Comparison of ENCODE assay signal across 8 cellular contexts in the genomic region with DNA sequence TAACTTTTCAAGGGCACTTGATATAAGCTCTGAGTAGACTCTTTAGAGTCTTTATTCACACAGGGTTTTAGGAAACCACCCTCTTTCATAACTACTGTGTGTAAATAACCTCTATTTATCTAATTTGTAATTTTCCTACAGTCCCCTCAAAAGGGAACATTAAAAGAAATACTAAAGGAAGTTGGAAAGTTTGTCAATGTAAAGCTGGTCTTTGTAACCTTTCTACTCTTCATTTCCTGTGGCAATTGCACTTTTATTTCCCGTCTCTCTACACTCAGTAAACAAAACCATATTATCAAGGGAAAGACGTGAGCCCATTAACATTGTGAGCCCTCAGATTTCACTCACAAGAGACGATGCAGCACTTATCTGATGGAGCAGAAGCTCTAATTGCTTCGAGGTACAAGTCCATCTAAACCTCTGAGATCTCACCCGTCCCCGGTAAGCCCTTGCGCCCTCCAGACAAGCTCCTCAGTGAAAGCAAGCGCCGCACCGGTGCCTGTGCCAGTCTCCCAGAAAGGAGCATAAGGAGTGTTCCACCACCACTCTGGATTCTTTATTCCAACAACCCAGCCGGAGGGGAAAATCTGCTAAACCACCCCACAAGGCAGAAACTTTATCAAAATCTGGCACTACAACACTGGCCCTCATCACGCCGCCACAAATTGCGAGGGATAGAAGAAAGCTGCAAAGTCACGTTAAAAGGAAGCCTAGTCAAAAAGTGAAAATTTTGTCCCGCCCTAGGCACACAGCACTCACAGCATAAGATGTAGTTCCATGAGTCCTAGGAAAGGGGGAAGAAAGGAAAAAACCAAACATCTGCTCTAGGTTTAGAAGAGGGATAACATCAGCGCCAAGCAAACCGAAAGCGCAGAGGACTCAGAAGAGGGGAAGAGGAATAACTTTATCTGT. TPM values are rescaled to one million over a fixed set of nuclear protein-coding genes. Genes with fewer than 3 reads are reported as not detected.
DNase-seq lines count a peak whose midpoint lies in the region; ATAC-seq lines count a peak whose summit lies in the region.

No MANE protein-coding gene starts in this region.

- peaks cover 37 to 80% of the 10 kb centered on the region in 2 experiments for H3K27me3 ChIP-seq in mesenchymal stem cell (ENCODE audit: control insufficient read depth in 1 of 2, insufficient read depth in 1 of 2, low read length in 2 of 2)
- no peaks in the 10 kb centered on the region for H3K27me3 ChIP-seq in aorta (ENCODE audit: control insufficient read depth in 1 of 2, insufficient read depth in 2 of 2, low read length in 1 of 2)

- H3K27ac ChIP-seq in mesenchymal stem cell (ENCODE audit: low read length, poor library complexity, severe bottlenecking) (no peak overlapping the region), aorta (ENCODE audit: low read depth in 1 of 2, low read length in 2 of 2) (no peak overlapping the region)

- ATAC-seq in aorta (ENCODE audit: low FRiP score), result peak; percentile 39
- ATAC-seq in HG02981 (IDR thresholded peaks at IDR 0.05; ENCODE audit: unreplicated experiment), result no peak

- H4K8ac ChIP-seq in mesenchymal stem cell (ENCODE audit: low read length), result no peak overlapping the region

- no peak overlapping the region for H3K23ac ChIP-seq in mesenchymal stem cell (ENCODE audit: low read length in 2 of 2)

- H3K4ac ChIP-seq in mesenchymal stem cell (ENCODE audit: low read depth in 1 of 2, low read length in 2 of 2), result no peak overlapping the region

- H2AK5ac ChIP-seq in mesenchymal stem cell (ENCODE audit: low read length, severe bottlenecking), result no peak overlapping the region

- intact Hi-C loops in aorta (cut with DNase I), result no loop called here

- no peak overlapping the region for H2BK12ac ChIP-seq in mesenchymal stem cell (ENCODE audit: low read length in 2 of 2)

- in situ Hi-C loops in T47D (cut with HindIII; ENCODE audit: low pct_unique_long_range_greater_than_20kb, low sequenced_read_pairs), result no loop called here

- peaks cover 14% of the 10 kb centered on the region; the same call in 1 of the 2 replicates for H3K4me1 ChIP-seq in ES-I3 (ENCODE audit: insufficient read depth, low read length)
- peaks cover 16% of the 10 kb centered on the region for H3K4me1 ChIP-seq in mesenchymal stem cell (ENCODE audit: control insufficient read depth, insufficient read depth, low read depth, low read length)
- no peaks in the 10 kb centered on the region for H3K4me1 ChIP-seq in aorta (ENCODE audit: control insufficient read depth in 1 of 2, insufficient read depth in 2 of 2, low read length in 2 of 2)

- WGBS in mesenchymal stem cell, result 9% methylated on average over 16 of the region's 19 CpGs
- WGBS in aorta, 2 donors, result 8 to 11% methylated on average over 19 of the region's 19 CpGs

- H3K4me3 ChIP-seq in mesenchymal stem cell (ENCODE audit: insufficient read depth in 1 of 2, low read depth in 1 of 2, low read length in 2 of 2) (peak overlapping the region; percentile 57 to 87), aorta (ENCODE audit: low read length in 2 of 2) (peak overlapping the region; percentile 45 to 48)

- peak overlapping the region; percentile 94 for H3K4me2 ChIP-seq in mesenchymal stem cell (ENCODE audit: low read length, poor library complexity, severe bottlenecking)

- no peak overlapping the region for H2AFZ ChIP-seq in mesenchymal stem cell (ENCODE audit: low read depth, low read length)

- DNase-seq in LoVo (ENCODE audit: low spot score) (peak; percentile 19), T47D (ENCODE audit: low read depth in 1 of 2, low spot score in 1 of 2) (peak; percentile 1 to 53), mesenchymal stem cell (no peak), aorta (peak in 1 of 2 donors; percentile 76), NCI-H774 (lab: John Stamatoyannopoulos, UW) (no peak), NCI-H2227 (lab: John Stamatoyannopoulos, UW; ENCODE audit: unreplicated experiment) (no peak)

- no peak overlapping the region for H4K91ac ChIP-seq in mesenchymal stem cell (ENCODE audit: low read length)

- H2BK5ac ChIP-seq in mesenchymal stem cell (ENCODE audit: low read depth, low read length, poor library complexity, severe bottlenecking), result no peak overlapping the region

- peak overlapping the region; percentile 51; the same call in 1 of the 2 replicates for H3K9ac ChIP-seq in ES-I3 (ENCODE audit: low read depth, low read length)
- peak overlapping the region; percentile 80 for H3K9ac ChIP-seq in mesenchymal stem cell (ENCODE audit: low read length)

- H3K79me1 ChIP-seq in mesenchymal stem cell (replicated peaks; ENCODE audit: low read length, poor library complexity, severe bottlenecking), result no peaks in the 10 kb centered on the region

- H3K9me3 ChIP-seq in ES-I3 (ENCODE audit: control insufficient read depth, insufficient read depth, low read length) (no peaks in the 10 kb centered on the region), mesenchymal stem cell (ENCODE audit: control insufficient read depth, low read length) (no peaks in the 10 kb centered on the region), aorta (ENCODE audit: control insufficient read depth, low read length) (no peaks in the 10 kb centered on the region)

- no peak overlapping the region for H3K18ac ChIP-seq in mesenchymal stem cell (ENCODE audit: low read depth in 1 of 2, low read length in 2 of 2)

- H2BK15ac ChIP-seq in mesenchymal stem cell (ENCODE audit: low read depth, poor library complexity, severe bottlenecking), result no peak overlapping the region

- H2BK120ac ChIP-seq in mesenchymal stem cell (ENCODE audit: low read depth, low read length), result no peak overlapping the region

- no peaks in the 10 kb centered on the region for H3K36me3 ChIP-seq in ES-I3 (ENCODE audit: insufficient read depth, low read length)
- peaks cover 0 to 2% of the 10 kb centered on the region in 2 experiments for H3K36me3 ChIP-seq in mesenchymal stem cell (ENCODE audit: control insufficient read depth in 1 of 2, insufficient read depth in 2 of 2, low read depth in 1 of 2, low read length in 2 of 2)
- H3K36me3 ChIP-seq in aorta (ENCODE audit: control insufficient read depth in 1 of 2, insufficient read depth in 2 of 2, low read length in 1 of 2), result no peaks in the 10 kb centered on the region

- H3K14ac ChIP-seq in mesenchymal stem cell (ENCODE audit: low read length in 2 of 2), result peak overlapping the region in 1 of 2 experiments; percentile 28

RNA-seq across cellular contexts. Expression of a gene that starts 0.9 kb away (rescaled TPM):
- not detected for polyA plus RNA-seq in mesenchymal stem cell (2013, experiment 1 of 2)
- not detected for polyA plus RNA-seq in mesenchymal stem cell (2013, experiment 2 of 2)
- total RNA-seq in aorta, result 1 to 10 TPM; 1.1 to 2.2 TPM
- polyA plus RNA-seq in aorta, result 1 to 10 TPM in 1 of 2 donors, under 1 TPM in 1; 0.31 to 1.0 TPM

RNA-seq across cellular contexts. Expression of a gene that starts 30.5 kb away (rescaled TPM):
- polyA plus RNA-seq in mesenchymal stem cell (2013, experiment 1 of 2), result not detected
- not detected for polyA plus RNA-seq in mesenchymal stem cell (2013, experiment 2 of 2)
- 10 to 100 TPM in 1 of 2 donors, 1 to 10 TPM in 1; 9.8 to 13.4 TPM for total RNA-seq in aorta
- 1 to 10 TPM; 1.5 to 2.3 TPM for polyA plus RNA-seq in aorta

RNA-seq across cellular contexts. Expression of a gene that starts 36.2 kb away (rescaled TPM):
- polyA plus RNA-seq in mesenchymal stem cell (2013, experiment 1 of 2), result 0.07 TPM
- polyA plus RNA-seq in mesenchymal stem cell (2013, experiment 2 of 2), result not detected
- 1 to 10 TPM; 7.7 to 9.8 TPM for total RNA-seq in aorta
- 1 to 10 TPM in 1 of 2 donors, not detected in 1; 7.7 TPM for polyA plus RNA-seq in aorta

RNA-seq across cellular contexts. Expression of a gene that starts 58.1 kb away (rescaled TPM):
- polyA plus RNA-seq in mesenchymal stem cell (2013, experiment 1 of 2), result 0.11 TPM
- polyA plus RNA-seq in mesenchymal stem cell (2013, experiment 2 of 2), result 0.19 TPM
- total RNA-seq in aorta, result 10 to 100 TPM; 11.5 to 14.4 TPM
- 1 to 10 TPM; 2.5 to 7.3 TPM for polyA plus RNA-seq in aorta

Comparison
In these comparisons a context has a peak if more than half of its experiments do, and no peak if none do; other contexts are left out.
1. DNase-seq: peak in LoVo (single experiment) and T47D (2 of 2); none in mesenchymal stem cell (single experiment), NCI-H774 (single experiment) and NCI-H2227 (single experiment).